30 cellular contexts compared by ENCODE assay signal in genomic region chr16:72169708-72170107, GRCh38. TPM values are rescaled to one million over a fixed set of nuclear protein-coding genes. Genes with fewer than 3 reads are reported as not detected.
DNase-seq lines count a peak whose midpoint lies in the region; ATAC-seq, FAIRE-seq and TF ChIP-seq lines count a peak whose summit lies in the region.
"Had no signal": no experiment of that assay in that cellular context is flagged by ENCODE, and none has a peak within 500 bp of the region (broad histone marks: within the 10 kb centered on the region; RNA-seq: fewer than 3 reads in every experiment).

No MANE protein-coding gene starts in this region.

- H3K36me3 Mint-ChIP-seq in memory B cell, result peaks cover 7% of the 10 kb centered on the region
- H3K36me3 Mint-ChIP-seq: CD4-positive, alpha-beta memory T cell; CD4-positive, CD25-positive, alpha-beta regulatory T cell had no signal

- H3K27ac ChIP-seq in small intestine (ENCODE audit: low read depth in 1 of 2, low read length in 1 of 2), result no peak overlapping the region
- H3K27ac ChIP-seq: BLaER1 had no signal

- DNase-seq in LNCaP clone FGC (ENCODE audit: low read depth) (peak; percentile 42), memory B cell (ENCODE audit: low spot score in 2 of 2) (no peak), small intestine (peak; percentile 38), HK-2 (ENCODE audit: unreplicated experiment) (no peak)
- DNase-seq in activated CD4-positive, CD25-positive, alpha-beta regulatory T cell (lab: John Stamatoyannopoulos, UW), result no peak
- DNase-seq in activated T-cell treated with anti-CD3 and anti-CD28 coated beads, Interleukin-2, amount 50 U/mL, for 48 hours, result no peak
- DNase-seq: 8988T; ACHN; BE2C; C1 segment of cervical spinal cord; CD4-positive, alpha-beta memory T cell; CD4-positive, CD25-positive, alpha-beta regulatory T cell; CD8-positive, alpha-beta memory T cell; COR-L47; DMS 273 treated with DMSO at 0.1 percent for 48 hours; DMS153; DMS53; DMS79; DND-41; EL; GDM1 had no signal

- H3K9me3 ChIP-seq in small intestine (ENCODE audit: control insufficient read depth, low read depth), result no peaks in the 10 kb centered on the region
- H3K9me3 ChIP-seq: BE2C had no signal

- no peaks in the 10 kb centered on the region for H3K4me1 ChIP-seq in small intestine (ENCODE audit: control insufficient read depth in 2 of 2, insufficient read depth in 1 of 2, low read depth in 1 of 2, low read length in 1 of 2)

- H3K27me3 ChIP-seq in small intestine (ENCODE audit: control insufficient read depth in 2 of 2, insufficient read depth in 2 of 2, low read length in 2 of 2), result peaks cover 0 to 2% of the 10 kb centered on the region in 2 donors
- H3K27me3 ChIP-seq: BE2C, BLaER1 had no signal

- H3K4me3 Mint-ChIP-seq in memory B cell, result no peak overlapping the region
- H3K4me3 Mint-ChIP-seq: CD14-positive monocyte; CD4-positive, alpha-beta memory T cell; CD4-positive, CD25-positive, alpha-beta regulatory T cell; CD8-positive, alpha-beta memory T cell had no signal

- peaks cover 3% of the 10 kb centered on the region for H3K27me3 Mint-ChIP-seq in memory B cell

- peak; percentile 36 for FAIRE-seq in colon (lab: Jason Lieb, UNC)
- no peak for FAIRE-seq in small intestine (lab: Jason Lieb, UNC)
- FAIRE-seq: A204.1, GM12878, GM12892, GM18507 had no signal

- H3K27ac Mint-ChIP-seq in memory B cell, result peak overlapping the region; percentile 98
- H3K27ac Mint-ChIP-seq: CD4-positive, alpha-beta memory T cell; CD4-positive, CD25-positive, alpha-beta regulatory T cell; CD8-positive, alpha-beta memory T cell had no signal

- H3K4me3 ChIP-seq in LNCaP clone FGC (ENCODE audit: low read depth, low read length) (no peak overlapping the region), small intestine (ENCODE audit: low read depth in 1 of 2, low read length in 2 of 2) (no peak overlapping the region)
- H3K4me3 ChIP-seq: BLaER1, GM12878 had no signal

- ATAC-seq in memory B cell (ENCODE audit: low read depth), result no peak
- ATAC-seq in HG02610 (IDR thresholded peaks at IDR 0.05; ENCODE audit: unreplicated experiment), result no peak
- ATAC-seq: GM12878 had no signal

- H3K9me3 Mint-ChIP-seq in memory B cell, result no peaks in the 10 kb centered on the region
- H3K9me3 Mint-ChIP-seq: CD8-positive, alpha-beta memory T cell had no signal

- no peaks in the 10 kb centered on the region for H3K36me3 ChIP-seq in small intestine (ENCODE audit: control insufficient read depth in 2 of 2, insufficient read depth in 2 of 2, low read length in 2 of 2)
- H3K36me3 ChIP-seq: BE2C, BLaER1 had no signal

- TF ChIP-seq CTCF in LNCaP clone FGC (IDR thresholded peaks at IDR 0.05; ENCODE audit: control insufficient read depth, extremely low read depth, insufficient read depth), result no peak

- H3K4me1 Mint-ChIP-seq in memory B cell, result peaks cover 11% of the 10 kb centered on the region
- H3K4me1 Mint-ChIP-seq: CD4-positive, alpha-beta memory T cell; CD4-positive, CD25-positive, alpha-beta regulatory T cell had no signal

- 34 to 56% (median 38%) methylated on average over 1 of the region's 1 CpG for WGBS in small intestine, 3 donors

RNA-seq across cellular contexts. Expression of gene PMFBP1, which starts 2.2 kb away (rescaled TPM):
- polyA plus RNA-seq in small intestine, result 1 to 10 TPM; 1.1 to 3.6 (median 1.1) TPM
- polyA plus RNA-seq: AG04450; CD4-positive, alpha-beta memory T cell; CD4-positive, CD25-positive, alpha-beta regulatory T cell had no signal

Comparison
In these comparisons a context has a peak if more than half of its experiments do, and no peak if none do; other contexts are left out.
1. DNase-seq: peak in LNCaP clone FGC (single experiment) and small intestine (single experiment); none in memory B cell (0 of 2), HK-2 (single experiment), activated CD4-positive, CD25-positive, alpha-beta regulatory T cell (0 of 4) and activated T-cell treated with anti-CD3 and anti-CD28 coated beads, Interleukin-2, amount 50 U/mL, for 48 hours (0 of 2).